ENCODE assay signal across 6 cellular contexts in genomic region chr3:21024563-21024962, GRCh38.
"Had no signal": no experiment of that assay in that cellular context is flagged by ENCODE, and none has a peak within 500 bp of the region (broad histone marks: within the 10 kb centered on the region; RNA-seq: fewer than 3 reads in every experiment).

No MANE protein-coding gene starts in this region.

- H3K27ac Mint-ChIP-seq: GM23338, H9, IgD-negative memory B cell had no signal

- H3K9me3 Mint-ChIP-seq: GM23338, H9 had no signal

- ATAC-seq: GM23338, HepG2 had no signal

- H3K36me3 Mint-ChIP-seq: IgD-negative memory B cell had no signal

- H3K4me3 Mint-ChIP-seq: GM23338, H9, IgD-negative memory B cell had no signal

- H3K27me3 Mint-ChIP-seq: IgD-negative memory B cell had no signal

- H3K4me1 Mint-ChIP-seq: IgD-negative memory B cell had no signal

- DNase-seq: H9, HCEC 1CT, KBM-7 had no signal
